In genomic region chr10:21926358-21926890, GRCh38 we compare ENCODE assay signal across 23 cellular contexts.
DNase-seq lines count a peak whose midpoint lies in the region; ATAC-seq and TF ChIP-seq lines count a peak whose summit lies in the region.
"Had no signal": no experiment of that assay in that cellular context is flagged by ENCODE, and none has a peak within 500 bp of the region (broad histone marks: within the 10 kb centered on the region; RNA-seq: fewer than 3 reads in every experiment).

No MANE protein-coding gene starts in this region.

- H3K9me3 ChIP-seq in SK-N-MC (ENCODE audit: low read depth, low read length) = no peaks in the 10 kb centered on the region
- H3K9me3 ChIP-seq in hepatocyte (ENCODE audit: low read depth) = no peaks in the 10 kb centered on the region
- H3K9me3 ChIP-seq: BLaER1, left ventricle myocardium inferior had no signal

- H3K4me3 ChIP-seq in SK-N-MC (peak overlapping the region; percentile 51), hepatocyte (no peak overlapping the region), retinal pigment epithelial cell (ENCODE audit: low read length) (peak overlapping the region; percentile 2)
- H3K4me3 ChIP-seq: BLaER1, left ventricle myocardium inferior had no signal

- H4K20me1 ChIP-seq in hepatocyte (ENCODE audit: insufficient read depth, poor library complexity, severe bottlenecking) = no peaks in the 10 kb centered on the region
- H4K20me1 ChIP-seq: BLaER1 had no signal

- H3K27me3 Mint-ChIP-seq in HFFc6 (ENCODE audit: insufficient read depth) = no peaks in the 10 kb centered on the region
- H3K27me3 Mint-ChIP-seq: activated CD4-positive, alpha-beta memory T cell treated with anti-CD3 and anti-CD28 coated beads, Interleukin-2, amount 10 ng/mL, durations not matched to agents 7 days and 5 days; activated naive CD8-positive, alpha-beta T cell treated with anti-CD3 and anti-CD28 coated beads for 36 hours; central memory CD8-positive, alpha-beta T cell had no signal

- ATAC-seq in GM18909 (IDR thresholded peaks at IDR 0.05; ENCODE audit: poor library complexity, unreplicated experiment) (no peak), GM18505 (IDR thresholded peaks at IDR 0.05; ENCODE audit: unreplicated experiment) (no peak)
- ATAC-seq: activated T-cell treated with anti-CD3 and anti-CD28 coated beads, Interleukin-2, amount 50 U/mL, for 4 hours; stimulated activated effector memory CD8-positive, alpha-beta T cell treated with anti-CD3 and anti-CD28 coated beads, Interleukin-12 subunit alpha, Interleukin-12 subunit beta, amount 100 ng/mL, for 72 hours had no signal

- no peaks in the 10 kb centered on the region for H3K36me3 Mint-ChIP-seq in HFFc6 (ENCODE audit: low read depth)

- no peak overlapping the region for H2AFZ ChIP-seq in hepatocyte
- H2AFZ ChIP-seq: parathyroid adenoma had no signal

- no peaks in the 10 kb centered on the region for H3K36me3 ChIP-seq in SK-N-MC (ENCODE audit: insufficient read depth, low read length)
- no peaks in the 10 kb centered on the region for H3K36me3 ChIP-seq in hepatocyte (replicated peaks; ENCODE audit: insufficient read depth, low read depth)
- H3K36me3 ChIP-seq: BLaER1, left ventricle myocardium inferior had no signal

- no peaks in the 10 kb centered on the region for H3K9me2 ChIP-seq in hepatocyte (replicated peaks; ENCODE audit: insufficient read depth)

- H3K27ac ChIP-seq in SK-N-MC = peak overlapping the region; percentile 73
- peak overlapping the region; percentile 4 for H3K27ac ChIP-seq in hepatocyte
- H3K27ac ChIP-seq: BLaER1, left ventricle myocardium inferior, parathyroid adenoma had no signal

- H3K79me2 ChIP-seq in hepatocyte = peaks cover 10% of the 10 kb centered on the region

- DNase-seq in HFFc6 (peak; percentile 50), SK-N-MC (ENCODE audit: low read depth, low spot score) (no peak), hepatocyte (ENCODE audit: low spot score) (no peak), retinal pigment epithelial cell (ENCODE audit: low read depth) (no peak), NCI-H2196 treated with DMSO at 0.1 percent for 48 hours (lab: John Stamatoyannopoulos, UW; ENCODE audit: unreplicated experiment) (no peak)
- DNase-seq in activated CD8-positive, alpha-beta memory T cell treated with anti-CD3 and anti-CD28 coated beads for 24 hours = no peak
- DNase-seq: activated CD4-positive, alpha-beta memory T cell treated with anti-CD3 and anti-CD28 coated beads, Interleukin-2, amount 10 ng/mL, durations not matched to agents 7 days and 5 days; activated naive CD8-positive, alpha-beta T cell treated with anti-CD3 and anti-CD28 coated beads for 36 hours; activated T-cell treated with anti-CD3 and anti-CD28 coated beads, Interleukin-2, amount 50 U/mL, for 4 hours; DMS 273 treated with DMSO at 0.1 percent for 48 hours; effector memory CD4-positive, alpha-beta T cell; hippocampal formation; Karpas-422; left ventricle myocardium inferior; NCI-H1417; RPMI8226; T-helper 1 cell had no signal

- TF ChIP-seq CTCF in HFFc6 (IDR thresholded peaks at IDR 0.05) = no peak
- no peak for TF ChIP-seq CTCF in hepatocyte (IDR thresholded peaks at IDR 0.05; ENCODE audit: poor library complexity)
- TF ChIP-seq CTCF in retinal pigment epithelial cell (conservative IDR thresholded peaks at IDR 0.05; ENCODE audit: low read depth, low read length) = no peak

- no peaks in the 10 kb centered on the region for H3K27me3 ChIP-seq in hepatocyte
- H3K27me3 ChIP-seq: BLaER1 had no signal

- H3K27ac Mint-ChIP-seq in HFFc6 = peak overlapping the region; percentile 77
- H3K27ac Mint-ChIP-seq: activated CD4-positive, alpha-beta memory T cell treated with anti-CD3 and anti-CD28 coated beads, Interleukin-2, amount 10 ng/mL, durations not matched to agents 7 days and 5 days; activated naive CD8-positive, alpha-beta T cell treated with anti-CD3 and anti-CD28 coated beads for 36 hours; stimulated activated effector memory CD8-positive, alpha-beta T cell treated with anti-CD3 and anti-CD28 coated beads, Interleukin-12 subunit alpha, Interleukin-12 subunit beta, amount 100 ng/mL, for 72 hours had no signal

- peaks cover 16% of the 10 kb centered on the region for H3K4me1 ChIP-seq in hepatocyte (ENCODE audit: insufficient read depth)
- H3K4me1 ChIP-seq: BLaER1 had no signal

- H3K9me3 Mint-ChIP-seq in HFFc6 = no peaks in the 10 kb centered on the region
- H3K9me3 Mint-ChIP-seq: activated CD4-positive, alpha-beta memory T cell treated with anti-CD3 and anti-CD28 coated beads, Interleukin-2, amount 10 ng/mL, durations not matched to agents 7 days and 5 days; activated naive CD8-positive, alpha-beta T cell treated with anti-CD3 and anti-CD28 coated beads for 36 hours; activated T-cell treated with anti-CD3 and anti-CD28 coated beads, Interleukin-2, amount 50 U/mL, for 4 hours; central memory CD8-positive, alpha-beta T cell; stimulated activated effector memory CD8-positive, alpha-beta T cell treated with anti-CD3 and anti-CD28 coated beads, Interleukin-12 subunit alpha, Interleukin-12 subunit beta, amount 100 ng/mL, for 72 hours had no signal

- peak overlapping the region; percentile 17 for H3K4me2 ChIP-seq in hepatocyte
- H3K4me2 ChIP-seq: BLaER1 had no signal

- H3K4me1 Mint-ChIP-seq in HFFc6 (ENCODE audit: low read depth) = peaks cover 37% of the 10 kb centered on the region
- H3K4me1 Mint-ChIP-seq: activated CD4-positive, alpha-beta memory T cell treated with anti-CD3 and anti-CD28 coated beads, Interleukin-2, amount 10 ng/mL, durations not matched to agents 7 days and 5 days; stimulated activated effector memory CD8-positive, alpha-beta T cell treated with anti-CD3 and anti-CD28 coated beads, Interleukin-12 subunit alpha, Interleukin-12 subunit beta, amount 100 ng/mL, for 72 hours had no signal

- no peak overlapping the region for H3K9ac ChIP-seq in SK-N-MC (ENCODE audit: insufficient read length)
- H3K9ac ChIP-seq: BLaER1, parathyroid adenoma had no signal

- H3K4me3 Mint-ChIP-seq in HFFc6 = peak overlapping the region; percentile 75; the same call in 1 of the 2 replicates
- H3K4me3 Mint-ChIP-seq: activated CD4-positive, alpha-beta memory T cell treated with anti-CD3 and anti-CD28 coated beads, Interleukin-2, amount 10 ng/mL, durations not matched to agents 7 days and 5 days; activated naive CD8-positive, alpha-beta T cell treated with anti-CD3 and anti-CD28 coated beads for 36 hours; activated T-cell treated with anti-CD3 and anti-CD28 coated beads, Interleukin-2, amount 50 U/mL, for 4 hours; central memory CD8-positive, alpha-beta T cell; stimulated activated effector memory CD8-positive, alpha-beta T cell treated with anti-CD3 and anti-CD28 coated beads, Interleukin-12 subunit alpha, Interleukin-12 subunit beta, amount 100 ng/mL, for 72 hours had no signal

- no peak for TF ChIP-seq POLR2A in GM18505 (IDR thresholded peaks at IDR 0.05; ENCODE audit: borderline replicate concordance, extremely low read depth, insufficient read depth, insufficient read length)
